Comparison of ENCODE assay signal across 7 cellular contexts in the genomic region with DNA sequence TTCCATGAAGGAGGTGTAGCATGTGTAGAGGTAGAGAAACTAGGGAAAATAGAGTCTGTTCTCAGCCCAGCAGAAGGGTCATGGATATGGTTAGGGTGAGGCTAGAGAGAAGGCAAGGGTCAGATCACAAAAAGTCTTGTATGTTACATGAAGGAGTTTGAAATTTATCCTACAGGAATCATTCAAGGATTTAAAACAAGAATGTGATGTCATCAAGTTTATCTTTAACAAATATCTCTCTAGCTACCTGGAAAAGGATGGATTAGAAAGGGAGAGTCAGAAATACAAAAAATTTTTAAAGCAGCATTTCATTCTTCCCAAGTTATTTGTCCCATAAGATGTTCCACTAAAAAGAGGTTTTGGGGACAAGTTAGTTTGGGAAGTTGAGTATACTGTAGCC.
"Had no signal": no experiment of that assay in that cellular context is flagged by ENCODE, and none has a peak within 500 bp of the region (broad histone marks: within the 10 kb centered on the region; RNA-seq: fewer than 3 reads in every experiment).

No MANE protein-coding gene starts in this region.

- H3K36me3 ChIP-seq: HAP-1 had no signal

- H3K27me3 Mint-ChIP-seq: IgD-negative memory B cell had no signal

- DNase-seq: GM23248, GOT3, H7, KG1 had no signal

- H3K9ac ChIP-seq: GM23248 had no signal

- H3K4me3 ChIP-seq: GM23248, HAP-1 had no signal

- H3K27ac Mint-ChIP-seq: IgD-negative memory B cell had no signal

- H2AFZ ChIP-seq: GM23248 had no signal

- H3K27ac ChIP-seq: GM23248 had no signal

- H3K36me3 Mint-ChIP-seq: IgD-negative memory B cell had no signal

- H3K9me3 ChIP-seq: HAP-1 had no signal

- ATAC-seq: HCT116 had no signal

- H3K4me1 ChIP-seq: HAP-1 had no signal
